In genomic region chr10:113064039-113064438, GRCh38 we compare ENCODE assay signal across 15 cellular contexts.
DNase-seq lines count a peak whose midpoint lies in the region; ATAC-seq and TF ChIP-seq lines count a peak whose summit lies in the region.
"Had no signal": no experiment of that assay in that cellular context is flagged by ENCODE, and none has a peak within 500 bp of the region (broad histone marks: within the 10 kb centered on the region; RNA-seq: fewer than 3 reads in every experiment).

No MANE protein-coding gene starts in this region.

- peaks cover 24% of the 10 kb centered on the region for H3K79me1 ChIP-seq in mesenchymal stem cell (replicated peaks; ENCODE audit: low read length, poor library complexity, severe bottlenecking)

- H3K14ac ChIP-seq in mesenchymal stem cell (ENCODE audit: low read length in 2 of 2): no peak overlapping the region

- no peak overlapping the region for H2AFZ ChIP-seq in mesenchymal stem cell (ENCODE audit: low read depth, low read length)

- H3K36me3 ChIP-seq in HUES48 (ENCODE audit: control insufficient read depth, insufficient read depth, low read length) (peaks cover 25% of the 10 kb centered on the region), ascending aorta (no peaks in the 10 kb centered on the region), mesenchymal stem cell (ENCODE audit: control insufficient read depth in 1 of 2, insufficient read depth in 2 of 2, low read depth in 1 of 2, low read length in 2 of 2) (peaks cover 2 to 13% of the 10 kb centered on the region in 2 experiments), thoracic aorta (no peaks in the 10 kb centered on the region)

- TF ChIP-seq CTCF in ascending aorta (IDR thresholded peaks at IDR 0.05) (no peak), thoracic aorta (IDR thresholded peaks at IDR 0.05) (no peak)

- H3K18ac ChIP-seq in mesenchymal stem cell (ENCODE audit: low read depth in 1 of 2, low read length in 2 of 2): peak overlapping the region; percentile 55 to 57

- H3K9ac ChIP-seq in HUES48 (ENCODE audit: low read depth, low read length) (no peak overlapping the region), mesenchymal stem cell (ENCODE audit: low read length) (no peak overlapping the region)

- H3K27ac ChIP-seq in HUES48 (ENCODE audit: low read depth, low read length) (peak overlapping the region; percentile 53), ascending aorta (peak overlapping the region; percentile 89 to 96), mesenchymal stem cell (ENCODE audit: low read length, poor library complexity, severe bottlenecking) (no peak overlapping the region), thoracic aorta (peak overlapping the region; percentile 90 to 91)
- H3K27ac ChIP-seq: SJCRH30 had no signal

- peak overlapping the region; percentile 21 for H4K91ac ChIP-seq in mesenchymal stem cell (ENCODE audit: low read length)

- intact Hi-C loops in ascending aorta (cut with DNase I): no loop called here

- no peaks in the 10 kb centered on the region for H3K9me3 ChIP-seq in HUES48 (ENCODE audit: control insufficient read depth, insufficient read depth, low read length)
- H3K9me3 ChIP-seq in ascending aorta: no peaks in the 10 kb centered on the region
- H3K9me3 ChIP-seq in mesenchymal stem cell (ENCODE audit: control insufficient read depth, low read length): no peaks in the 10 kb centered on the region
- H3K9me3 ChIP-seq in thoracic aorta: no peaks in the 10 kb centered on the region
- H3K9me3 ChIP-seq: SJCRH30 had no signal

- 64% methylated on average over 4 of the region's 5 CpGs for WGBS in mesenchymal stem cell

- H3K4me2 ChIP-seq in mesenchymal stem cell (ENCODE audit: low read length, poor library complexity, severe bottlenecking): no peak overlapping the region

- no peak overlapping the region for H2BK15ac ChIP-seq in mesenchymal stem cell (ENCODE audit: low read depth, poor library complexity, severe bottlenecking)

- no peaks in the 10 kb centered on the region for H3K27me3 ChIP-seq in HUES48 (ENCODE audit: control insufficient read depth, insufficient read depth, low read length)
- no peaks in the 10 kb centered on the region for H3K27me3 ChIP-seq in ascending aorta
- H3K27me3 ChIP-seq in mesenchymal stem cell (ENCODE audit: control insufficient read depth in 1 of 2, insufficient read depth in 1 of 2, low read length in 2 of 2): no peaks in the 10 kb centered on the region
- no peaks in the 10 kb centered on the region for H3K27me3 ChIP-seq in thoracic aorta (replicated peaks; ENCODE audit: insufficient read depth)
- H3K27me3 ChIP-seq: SJCRH30 had no signal

- H2BK120ac ChIP-seq in mesenchymal stem cell (ENCODE audit: low read depth, low read length): peak overlapping the region; percentile 45

- H3K4me3 ChIP-seq in HUES48 (ENCODE audit: low read depth, low read length) (no peak overlapping the region), ascending aorta (no peak overlapping the region), mesenchymal stem cell (ENCODE audit: insufficient read depth in 1 of 2, low read depth in 1 of 2, low read length in 2 of 2) (no peak overlapping the region), thoracic aorta (no peak overlapping the region)
- H3K4me3 ChIP-seq: SJCRH30 had no signal

- H4K8ac ChIP-seq in mesenchymal stem cell (ENCODE audit: low read length): no peak overlapping the region

- peak overlapping the region; percentile 17 to 78 for H2BK12ac ChIP-seq in mesenchymal stem cell (ENCODE audit: low read length in 2 of 2)

- ATAC-seq in thoracic aorta (ENCODE audit: insufficient number of reproducible peaks, low FRiP score, low read depth): no peak

- no peak overlapping the region for H2BK5ac ChIP-seq in mesenchymal stem cell (ENCODE audit: low read depth, low read length, poor library complexity, severe bottlenecking)

- no peak overlapping the region for H2AK5ac ChIP-seq in mesenchymal stem cell (ENCODE audit: low read length, severe bottlenecking)

- peak overlapping the region; percentile 13 to 59 for H3K4ac ChIP-seq in mesenchymal stem cell (ENCODE audit: low read depth in 1 of 2, low read length in 2 of 2)

- H3K4me1 ChIP-seq in HUES48 (ENCODE audit: control insufficient read depth, insufficient read depth, low read length) (peaks cover 52% of the 10 kb centered on the region), ascending aorta (peaks cover 32 to 86% of the 10 kb centered on the region in 2 donors), mesenchymal stem cell (ENCODE audit: control insufficient read depth, insufficient read depth, low read depth, low read length) (peaks cover 11% of the 10 kb centered on the region), thoracic aorta (ENCODE audit: control insufficient read depth in 1 of 2, low read depth in 2 of 2) (peaks cover 49 to 93% of the 10 kb centered on the region in 2 donors)

- no peak for DNase-seq in ascending aorta (ENCODE audit: low spot score in 2 of 2)
- no peak for DNase-seq in mesenchymal stem cell
- no peak for DNase-seq in thoracic aorta (ENCODE audit: low spot score)
- DNase-seq in Kasumi-1 (lab: John Stamatoyannopoulos, UW): no peak
- DNase-seq in KG1 (lab: John Stamatoyannopoulos, UW): no peak
- DNase-seq in AG08395 (ENCODE audit: low spot score): no peak
- no peak for DNase-seq in NCI-H748 (lab: John Stamatoyannopoulos, UW; ENCODE audit: unreplicated experiment)
- DNase-seq: CD8-positive, alpha-beta memory T cell; NCI-H1048; NCI-H146; NCI-H2081 treated with DMSO at 0.1 percent for 48 hours; NCI-H2227 treated with DMSO at 0.1 percent for 48 hours; NCI-H524 treated with DMSO at 0.1 percent for 48 hours had no signal

- H3K23ac ChIP-seq in mesenchymal stem cell (ENCODE audit: low read length in 2 of 2): no peak overlapping the region
